In the genomic region with DNA sequence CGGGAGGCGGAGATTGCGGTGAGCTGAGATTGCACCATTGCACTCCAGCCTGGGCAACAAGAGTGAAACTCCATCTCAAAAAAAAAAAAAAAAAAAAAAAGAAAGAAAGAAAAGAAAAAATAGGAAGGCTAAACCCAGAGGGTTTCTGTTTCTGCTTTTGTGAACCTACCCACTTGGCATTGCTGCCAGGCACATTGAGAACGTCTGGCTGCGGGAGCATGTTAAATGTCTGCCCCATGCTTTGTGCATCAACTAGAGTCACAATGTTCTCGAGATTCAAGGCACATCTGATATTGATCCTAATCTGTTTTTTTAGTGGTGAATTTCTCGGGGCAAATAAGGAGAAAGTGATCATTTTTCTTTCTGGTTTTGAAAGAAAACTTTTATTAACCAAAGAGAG, we compare ENCODE assay signal across 11 cellular contexts. TPM values are rescaled to one million over a fixed set of nuclear protein-coding genes. Genes with fewer than 3 reads are reported as not detected.
DNase-seq lines count a peak whose midpoint lies in the region; ATAC-seq and TF ChIP-seq lines count a peak whose summit lies in the region.
"Had no signal": no experiment of that assay in that cellular context is flagged by ENCODE, and none has a peak within 500 bp of the region (broad histone marks: within the 10 kb centered on the region; RNA-seq: fewer than 3 reads in every experiment).

No MANE protein-coding gene starts in this region.

- H3K4me3 Mint-ChIP-seq in chondrocyte (ENCODE audit: unreplicated experiment) = no peak overlapping the region
- H3K4me3 Mint-ChIP-seq: endodermal cell had no signal

- no peaks in the 10 kb centered on the region for H3K36me3 ChIP-seq in prostate gland

- peak overlapping the region; percentile 91 to 94 for H3K27ac ChIP-seq in prostate gland
- H3K27ac ChIP-seq in right cardiac atrium (ENCODE audit: low read length) = no peak overlapping the region

- H3K27me3 ChIP-seq in prostate gland (replicated peaks; ENCODE audit: insufficient read depth) (no peaks in the 10 kb centered on the region), right cardiac atrium (ENCODE audit: control insufficient read depth, insufficient read depth) (no peaks in the 10 kb centered on the region)

- H3K9me3 ChIP-seq in prostate gland (no peaks in the 10 kb centered on the region), right cardiac atrium (ENCODE audit: control insufficient read depth, low read length) (no peaks in the 10 kb centered on the region)

- H3K27me3 Mint-ChIP-seq in chondrocyte (ENCODE audit: low read depth) = no peaks in the 10 kb centered on the region

- peak overlapping the region; percentile 32 for H3K27ac Mint-ChIP-seq in chondrocyte (ENCODE audit: unreplicated experiment)
- H3K27ac Mint-ChIP-seq: endodermal cell had no signal

- H3K36me3 Mint-ChIP-seq in chondrocyte (ENCODE audit: low read depth) = no peaks in the 10 kb centered on the region

- no peak for TF ChIP-seq CTCF in NB4 (IDR thresholded peaks at IDR 0.05; ENCODE audit: low read depth, low read length)
- no peak for TF ChIP-seq CTCF in chondrocyte (IDR thresholded peaks at IDR 0.05)
- no peak for TF ChIP-seq CTCF in prostate gland (IDR thresholded peaks at IDR 0.05)

- ATAC-seq in HG02642 (IDR thresholded peaks at IDR 0.05; ENCODE audit: poor library complexity, unreplicated experiment) (no peak), right cardiac atrium (no peak)

- peaks cover 45% of the 10 kb centered on the region for H3K4me1 Mint-ChIP-seq in chondrocyte (ENCODE audit: low read depth)

- H3K4me1 ChIP-seq in prostate gland (replicated peaks) = peaks cover 25% of the 10 kb centered on the region
- H3K4me1 ChIP-seq in right cardiac atrium (ENCODE audit: control insufficient read depth, insufficient read depth, low read length) = peaks cover 16% of the 10 kb centered on the region

- TF ChIP-seq POLR2A in NB4 (IDR thresholded peaks at IDR 0.05; ENCODE audit: extremely low read depth, insufficient read length) (no peak), prostate gland (IDR thresholded peaks at IDR 0.05) (no peak)

- 48% methylated on average over 7 of the region's 7 CpGs for WGBS in prostate gland
- 77% methylated on average over 7 of the region's 7 CpGs for WGBS in right cardiac atrium

- peak overlapping the region; percentile 11 for H3K4me3 ChIP-seq in NB4 (ENCODE audit: low read depth, low read length)
- H3K4me3 ChIP-seq in prostate gland = no peak overlapping the region
- no peak overlapping the region for H3K4me3 ChIP-seq in right cardiac atrium (ENCODE audit: low read length)
- H3K4me3 ChIP-seq: smooth muscle cell had no signal

- intact Hi-C loops in prostate gland (cut with DNase I) = no loop called here
- intact Hi-C loops in right cardiac atrium (cut with DNase I) = no loop called here

- DNase-seq in CD1c-positive myeloid dendritic cell (ENCODE audit: extremely low spot score) = peak; percentile 44
- no peak for DNase-seq in NB4 (ENCODE audit: low read depth)
- DNase-seq in chondrocyte (ENCODE audit: low spot score) = no peak
- DNase-seq in prostate gland (ENCODE audit: low spot score) = no peak
- no peak for DNase-seq in right cardiac atrium
- DNase-seq in NCI-H2107 (lab: John Stamatoyannopoulos, UW) = no peak
- DNase-seq in activated CD4-positive, alpha-beta T cell treated with anti-CD3 and anti-CD28 coated beads, Interleukin-2, amount 50 U/mL, for 48 hours = no peak
- DNase-seq: endodermal cell, islet precursor cell had no signal

- H3K9me3 Mint-ChIP-seq in chondrocyte (ENCODE audit: low read depth) = no peaks in the 10 kb centered on the region
- H3K9me3 Mint-ChIP-seq: endodermal cell had no signal

RNA-seq across cellular contexts. Expression of gene SLC25A25, which starts 2.8 kb away (rescaled TPM):
- 10.6 to 17.6 TPM (median 15.8 TPM) in 3 replicates for total RNA-seq in chondrocyte
- 10 to 100 TPM; 26.0 to 33.1 TPM for total RNA-seq in prostate gland
- 10 to 100 TPM in 1 of 4 donors, 1 to 10 TPM in 3; 6.3 to 16.1 (median 7.0) TPM for total RNA-seq in right cardiac atrium
- 5.8 TPM for polyA plus RNA-seq in right cardiac atrium

RNA-seq across cellular contexts. Expression of gene NAIF1, which starts 3.8 kb away (rescaled TPM):
- 6.8 to 8.8 TPM (median 7.8 TPM) in 3 replicates for total RNA-seq in chondrocyte
- 10 to 100 TPM; 12.3 to 12.6 TPM for total RNA-seq in prostate gland
- 1 to 10 TPM; 6.1 to 8.7 (median 6.4) TPM for total RNA-seq in right cardiac atrium
- polyA plus RNA-seq in right cardiac atrium = 5.0 TPM

RNA-seq across cellular contexts. Expression of gene PTGES2, which starts 56.7 kb away (rescaled TPM):
- total RNA-seq in chondrocyte (43.5 to 53.6 TPM (median 49.3 TPM) in 3 replicates), prostate gland (10 to 100 TPM; 89.4 to 96.1 TPM), right cardiac atrium (100 to 1,000 TPM; 122 to 128 (median 126) TPM)
- 162 TPM for polyA plus RNA-seq in right cardiac atrium
